1 cellular context compared by ENCODE assay signal in the genomic region with DNA sequence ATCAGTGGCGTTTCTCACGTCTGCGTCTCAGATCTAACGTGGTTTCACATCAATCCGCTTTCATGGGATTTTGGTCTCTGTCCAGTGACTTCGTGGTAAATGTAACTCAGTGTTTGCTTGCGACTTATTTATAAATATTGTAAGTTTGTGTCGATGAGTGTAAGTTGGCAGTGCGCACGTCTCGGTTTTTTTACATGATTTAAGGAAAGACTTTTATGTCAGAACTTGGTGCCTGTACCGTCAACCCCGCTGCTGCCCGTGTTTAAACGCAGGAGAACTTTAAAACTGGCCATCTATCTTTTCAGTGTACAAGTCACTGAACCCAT.
TF ChIP-seq lines count a peak whose summit lies in the region.

No MANE protein-coding gene starts in this region.

TF ChIP-seq in H1, 55 proteins besides CTCF, POLR2A, EP300 and RAD21:
- TF ChIP-seq JUND (IDR thresholded peaks at IDR 0.05; ENCODE audit: low read length) (no peak), POU5F1 (IDR thresholded peaks at IDR 0.05; ENCODE audit: low read depth, low read length) (no peak), TEAD4 (IDR thresholded peaks at IDR 0.05; ENCODE audit: low read depth, low read length) (no peak), HDAC6 (IDR thresholded peaks at IDR 0.05; ENCODE audit: low read depth, low read length) (no peak), BCL11A (IDR thresholded peaks at IDR 0.05; ENCODE audit: low read depth in 2 of 2, low read length in 2 of 2) (no peak), YY1 (IDR thresholded peaks at IDR 0.05; ENCODE audit: low read depth, low read length) (no peak), MAFK (IDR thresholded peaks at IDR 0.05; ENCODE audit: low read depth, low read length) (no peak), SP2 (IDR thresholded peaks at IDR 0.05; ENCODE audit: low read length) (no peak)
- TF ChIP-seq, protein P1, sequence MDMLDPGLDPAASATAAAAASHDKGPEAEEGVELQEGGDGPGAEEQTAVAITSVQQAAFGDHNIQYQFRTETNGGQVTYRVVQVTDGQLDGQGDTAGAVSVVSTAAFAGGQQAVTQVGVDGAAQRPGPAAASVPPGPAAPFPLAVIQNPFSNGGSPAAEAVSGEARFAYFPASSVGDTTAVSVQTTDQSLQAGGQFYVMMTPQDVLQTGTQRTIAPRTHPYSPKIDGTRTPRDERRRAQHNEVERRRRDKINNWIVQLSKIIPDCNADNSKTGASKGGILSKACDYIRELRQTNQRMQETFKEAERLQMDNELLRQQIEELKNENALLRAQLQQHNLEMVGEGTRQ (IDR thresholded peaks at IDR 0.05; ENCODE audit: low read length): no peak
- TF ChIP-seq, protein P2, sequence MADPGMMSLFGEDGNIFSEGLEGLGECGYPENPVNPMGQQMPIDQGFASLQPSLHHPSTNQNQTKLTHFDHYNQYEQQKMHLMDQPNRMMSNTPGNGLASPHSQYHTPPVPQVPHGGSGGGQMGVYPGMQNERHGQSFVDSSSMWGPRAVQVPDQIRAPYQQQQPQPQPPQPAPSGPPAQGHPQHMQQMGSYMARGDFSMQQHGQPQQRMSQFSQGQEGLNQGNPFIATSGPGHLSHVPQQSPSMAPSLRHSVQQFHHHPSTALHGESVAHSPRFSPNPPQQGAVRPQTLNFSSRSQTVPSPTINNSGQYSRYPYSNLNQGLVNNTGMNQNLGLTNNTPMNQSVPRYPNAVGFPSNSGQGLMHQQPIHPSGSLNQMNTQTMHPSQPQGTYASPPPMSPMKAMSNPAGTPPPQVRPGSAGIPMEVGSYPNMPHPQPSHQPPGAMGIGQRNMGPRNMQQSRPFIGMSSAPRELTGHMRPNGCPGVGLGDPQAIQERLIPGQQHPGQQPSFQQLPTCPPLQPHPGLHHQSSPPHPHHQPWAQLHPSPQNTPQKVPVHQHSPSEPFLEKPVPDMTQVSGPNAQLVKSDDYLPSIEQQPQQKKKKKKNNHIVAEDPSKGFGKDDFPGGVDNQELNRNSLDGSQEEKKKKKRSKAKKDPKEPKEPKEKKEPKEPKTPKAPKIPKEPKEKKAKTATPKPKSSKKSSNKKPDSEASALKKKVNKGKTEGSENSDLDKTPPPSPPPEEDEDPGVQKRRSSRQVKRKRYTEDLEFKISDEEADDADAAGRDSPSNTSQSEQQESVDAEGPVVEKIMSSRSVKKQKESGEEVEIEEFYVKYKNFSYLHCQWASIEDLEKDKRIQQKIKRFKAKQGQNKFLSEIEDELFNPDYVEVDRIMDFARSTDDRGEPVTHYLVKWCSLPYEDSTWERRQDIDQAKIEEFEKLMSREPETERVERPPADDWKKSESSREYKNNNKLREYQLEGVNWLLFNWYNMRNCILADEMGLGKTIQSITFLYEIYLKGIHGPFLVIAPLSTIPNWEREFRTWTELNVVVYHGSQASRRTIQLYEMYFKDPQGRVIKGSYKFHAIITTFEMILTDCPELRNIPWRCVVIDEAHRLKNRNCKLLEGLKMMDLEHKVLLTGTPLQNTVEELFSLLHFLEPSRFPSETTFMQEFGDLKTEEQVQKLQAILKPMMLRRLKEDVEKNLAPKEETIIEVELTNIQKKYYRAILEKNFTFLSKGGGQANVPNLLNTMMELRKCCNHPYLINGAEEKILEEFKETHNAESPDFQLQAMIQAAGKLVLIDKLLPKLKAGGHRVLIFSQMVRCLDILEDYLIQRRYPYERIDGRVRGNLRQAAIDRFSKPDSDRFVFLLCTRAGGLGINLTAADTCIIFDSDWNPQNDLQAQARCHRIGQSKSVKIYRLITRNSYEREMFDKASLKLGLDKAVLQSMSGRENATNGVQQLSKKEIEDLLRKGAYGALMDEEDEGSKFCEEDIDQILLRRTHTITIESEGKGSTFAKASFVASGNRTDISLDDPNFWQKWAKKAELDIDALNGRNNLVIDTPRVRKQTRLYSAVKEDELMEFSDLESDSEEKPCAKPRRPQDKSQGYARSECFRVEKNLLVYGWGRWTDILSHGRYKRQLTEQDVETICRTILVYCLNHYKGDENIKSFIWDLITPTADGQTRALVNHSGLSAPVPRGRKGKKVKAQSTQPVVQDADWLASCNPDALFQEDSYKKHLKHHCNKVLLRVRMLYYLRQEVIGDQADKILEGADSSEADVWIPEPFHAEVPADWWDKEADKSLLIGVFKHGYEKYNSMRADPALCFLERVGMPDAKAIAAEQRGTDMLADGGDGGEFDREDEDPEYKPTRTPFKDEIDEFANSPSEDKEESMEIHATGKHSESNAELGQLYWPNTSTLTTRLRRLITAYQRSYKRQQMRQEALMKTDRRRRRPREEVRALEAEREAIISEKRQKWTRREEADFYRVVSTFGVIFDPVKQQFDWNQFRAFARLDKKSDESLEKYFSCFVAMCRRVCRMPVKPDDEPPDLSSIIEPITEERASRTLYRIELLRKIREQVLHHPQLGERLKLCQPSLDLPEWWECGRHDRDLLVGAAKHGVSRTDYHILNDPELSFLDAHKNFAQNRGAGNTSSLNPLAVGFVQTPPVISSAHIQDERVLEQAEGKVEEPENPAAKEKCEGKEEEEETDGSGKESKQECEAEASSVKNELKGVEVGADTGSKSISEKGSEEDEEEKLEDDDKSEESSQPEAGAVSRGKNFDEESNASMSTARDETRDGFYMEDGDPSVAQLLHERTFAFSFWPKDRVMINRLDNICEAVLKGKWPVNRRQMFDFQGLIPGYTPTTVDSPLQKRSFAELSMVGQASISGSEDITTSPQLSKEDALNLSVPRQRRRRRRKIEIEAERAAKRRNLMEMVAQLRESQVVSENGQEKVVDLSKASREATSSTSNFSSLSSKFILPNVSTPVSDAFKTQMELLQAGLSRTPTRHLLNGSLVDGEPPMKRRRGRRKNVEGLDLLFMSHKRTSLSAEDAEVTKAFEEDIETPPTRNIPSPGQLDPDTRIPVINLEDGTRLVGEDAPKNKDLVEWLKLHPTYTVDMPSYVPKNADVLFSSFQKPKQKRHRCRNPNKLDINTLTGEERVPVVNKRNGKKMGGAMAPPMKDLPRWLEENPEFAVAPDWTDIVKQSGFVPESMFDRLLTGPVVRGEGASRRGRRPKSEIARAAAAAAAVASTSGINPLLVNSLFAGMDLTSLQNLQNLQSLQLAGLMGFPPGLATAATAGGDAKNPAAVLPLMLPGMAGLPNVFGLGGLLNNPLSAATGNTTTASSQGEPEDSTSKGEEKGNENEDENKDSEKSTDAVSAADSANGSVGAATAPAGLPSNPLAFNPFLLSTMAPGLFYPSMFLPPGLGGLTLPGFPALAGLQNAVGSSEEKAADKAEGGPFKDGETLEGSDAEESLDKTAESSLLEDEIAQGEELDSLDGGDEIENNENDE (IDR thresholded peaks at IDR 0.05; ENCODE audit: insufficient replicate concordance, low read length): no peak
